ENCODE assay signal across 1 cellular context in the genomic region with DNA sequence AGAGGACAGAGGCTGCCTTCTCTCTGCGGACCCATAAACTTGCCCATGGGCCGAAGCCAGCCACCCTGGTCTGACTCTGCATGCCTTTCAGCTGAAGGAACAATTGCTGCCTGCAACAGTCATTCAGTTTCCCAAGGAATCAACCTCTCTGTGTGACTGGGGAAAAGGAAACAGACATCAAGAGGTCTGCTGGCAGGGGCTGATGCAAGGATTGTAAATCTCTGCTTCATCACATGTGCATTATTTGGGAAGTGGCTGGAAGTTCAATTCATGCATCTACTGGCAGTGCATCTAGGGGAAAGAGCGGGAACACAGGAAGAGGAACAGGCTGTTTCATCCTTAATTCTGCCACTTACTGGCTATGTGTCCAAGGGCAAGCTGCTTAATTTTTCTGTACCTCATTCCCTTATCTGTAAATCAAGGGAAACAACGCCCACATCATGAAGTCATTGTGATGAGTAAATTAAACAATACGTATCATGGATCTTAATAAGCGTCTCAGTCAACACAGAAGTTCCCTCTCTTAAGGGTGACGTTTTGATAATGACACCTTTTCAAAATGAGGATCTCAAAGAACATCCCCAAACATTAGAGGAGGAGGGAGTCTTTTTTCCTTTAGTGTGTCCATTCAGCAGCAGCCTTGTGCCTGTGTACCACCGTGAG.
TF ChIP-seq lines count a peak whose summit lies in the region.

No MANE protein-coding gene starts in this region.

TF ChIP-seq in H1, 55 proteins besides CTCF, POLR2A, EP300 and RAD21:
- TF ChIP-seq SIRT6 (IDR thresholded peaks at IDR 0.05; ENCODE audit: low read length) = no peak
- TF ChIP-seq, protein P1, sequence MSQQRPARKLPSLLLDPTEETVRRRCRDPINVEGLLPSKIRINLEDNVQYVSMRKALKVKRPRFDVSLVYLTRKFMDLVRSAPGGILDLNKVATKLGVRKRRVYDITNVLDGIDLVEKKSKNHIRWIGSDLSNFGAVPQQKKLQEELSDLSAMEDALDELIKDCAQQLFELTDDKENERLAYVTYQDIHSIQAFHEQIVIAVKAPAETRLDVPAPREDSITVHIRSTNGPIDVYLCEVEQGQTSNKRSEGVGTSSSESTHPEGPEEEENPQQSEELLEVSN (IDR thresholded peaks at IDR 0.05) = peak; percentile 33; the same call in 1 of the 2 replicates
